In the genomic region with DNA sequence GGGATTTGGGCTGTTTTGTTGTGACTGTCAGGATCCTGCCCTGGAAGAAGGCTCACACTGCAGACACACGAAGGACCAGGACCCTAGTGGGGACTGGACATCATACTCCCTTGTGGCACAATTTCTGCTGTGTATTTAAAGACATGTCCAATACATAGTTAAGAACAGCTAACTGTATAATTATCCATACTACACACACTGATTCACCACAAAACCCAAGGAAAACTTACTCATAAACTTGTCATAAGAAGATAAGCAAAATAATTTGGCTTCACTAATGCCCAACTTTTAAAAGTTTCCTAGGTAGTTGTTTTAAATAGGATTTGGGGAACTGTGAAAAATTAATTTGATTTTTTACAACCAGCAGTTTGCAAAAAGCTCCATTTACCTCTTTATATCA, we compare ENCODE assay signal across 17 cellular contexts. TPM values are rescaled to one million over a fixed set of nuclear protein-coding genes. Genes with fewer than 3 reads are reported as not detected.
DNase-seq lines count a peak whose midpoint lies in the region; ATAC-seq, FAIRE-seq and TF ChIP-seq lines count a peak whose summit lies in the region.
"Had no signal": no experiment of that assay in that cellular context is flagged by ENCODE, and none has a peak within 500 bp of the region (broad histone marks: within the 10 kb centered on the region; RNA-seq: fewer than 3 reads in every experiment).

No MANE protein-coding gene starts in this region.

- H3K9me1 ChIP-seq in IMR-90 (ENCODE audit: insufficient read depth, low read length), result peaks cover 49% of the 10 kb centered on the region

- peak overlapping the region; percentile 13; the same call in 1 of the 3 replicates for H2BK15ac ChIP-seq in IMR-90 (ENCODE audit: low read depth, low read length)
- no peak overlapping the region for H2BK15ac ChIP-seq in mesenchymal stem cell (ENCODE audit: low read depth, poor library complexity, severe bottlenecking)

- H3K4me1 ChIP-seq in IMR-90 (ENCODE audit: control insufficient read depth, insufficient read depth, low read length) (peaks cover 41% of the 10 kb centered on the region), mesenchymal stem cell (ENCODE audit: control insufficient read depth, insufficient read depth, low read depth, low read length) (peaks cover 30% of the 10 kb centered on the region), tibial artery (peaks cover 0 to 89% (median 63%) of the 10 kb centered on the region in 4 donors)

- CTCF ChIA-PET in IMR-90 (lab: Yijun Ruan, JAX), result interaction anchor here (0.9 kb wide), 1 partner anchor 72 kb away, joined by 3 read pairs; no protein-coding TSS in a partner anchor

- H3K79me1 ChIP-seq in IMR-90 (ENCODE audit: low read depth in 1 of 2, low read length in 2 of 2) (peaks cover 19 to 83% of the 10 kb centered on the region in 2 experiments), mesenchymal stem cell (replicated peaks; ENCODE audit: low read length, poor library complexity, severe bottlenecking) (peaks cover 3% of the 10 kb centered on the region)

- H3K9ac ChIP-seq in IMR-90 (ENCODE audit: low read depth, low read length) (peak overlapping the region; percentile 37; the same call in 1 of the 2 replicates), mesenchymal stem cell (ENCODE audit: low read length) (peak overlapping the region; percentile 81)

- H2BK120ac ChIP-seq in IMR-90 (ENCODE audit: low read depth, low read length) (peak overlapping the region; percentile 55; the same call in 1 of the 2 replicates), mesenchymal stem cell (ENCODE audit: low read depth, low read length) (no peak overlapping the region)

- no peaks in the 10 kb centered on the region for H3K27me3 ChIP-seq in IMR-90 (ENCODE audit: control insufficient read depth, insufficient read depth, low read length)
- no peaks in the 10 kb centered on the region for H3K27me3 ChIP-seq in bronchial epithelial cell (ENCODE audit: control insufficient read depth, insufficient read depth, low read length)
- H3K27me3 ChIP-seq in mesenchymal stem cell (ENCODE audit: control insufficient read depth in 1 of 2, insufficient read depth in 1 of 2, low read length in 2 of 2), result no peaks in the 10 kb centered on the region
- H3K27me3 ChIP-seq in tibial artery, result no peaks in the 10 kb centered on the region
- H3K27me3 ChIP-seq: suprapubic skin had no signal

- intact Hi-C loops in IMR-90 (cut with micrococcal nuclease) (loop anchor here (2.0 kb wide), 2 partner anchors 18 to 30 kb away; no protein-coding TSS in a partner anchor), tibial artery (cut with DNase I; ENCODE audit: low total_unique reads) (loop anchor here (5.0 kb wide), 1 partner anchor 47 kb away; the partner anchor contains the start of gene LATS2)

- BruUV-seq in IMR-90 (replicated peaks; lab: Mats Ljungman, UMichigan), result no TSS peak

- POLR2A ChIA-PET in IMR-90 (lab: Charles Lee; ENCODE audit: unreplicated experiment), result interaction anchor here (1.5 kb wide), 1 partner anchor 54 kb away, joined by 4 read pairs; no protein-coding TSS in a partner anchor

- H4K8ac ChIP-seq in IMR-90 (ENCODE audit: low read depth in 2 of 2, low read length in 2 of 2), result peak overlapping the region in 1 of 2 experiments; percentile 83; a peak in 2 of 4 replicates
- H4K8ac ChIP-seq in mesenchymal stem cell (ENCODE audit: low read length), result no peak overlapping the region

- H3K36me3 ChIP-seq in IMR-90 (ENCODE audit: control insufficient read depth, insufficient read depth, low read length) (peaks cover 6% of the 10 kb centered on the region; the same call in 1 of the 2 replicates), bronchial epithelial cell (ENCODE audit: control insufficient read depth, insufficient read depth, low read length) (peaks cover 1% of the 10 kb centered on the region), mesenchymal stem cell (ENCODE audit: control insufficient read depth in 1 of 2, insufficient read depth in 2 of 2, low read depth in 1 of 2, low read length in 2 of 2) (peaks cover 2 to 4% of the 10 kb centered on the region in 2 experiments), tibial artery (no peaks in the 10 kb centered on the region)
- H3K36me3 ChIP-seq: suprapubic skin had no signal

- H3K4ac ChIP-seq in IMR-90 (ENCODE audit: low read depth, low read length) (peak overlapping the region; percentile 91), mesenchymal stem cell (ENCODE audit: low read depth in 1 of 2, low read length in 2 of 2) (no peak overlapping the region)

- TF ChIP-seq RAD21 in IMR-90 (IDR thresholded peaks at IDR 0.05; ENCODE audit: low read length), result 0 out of 2 replicates have a peak, but pooled peaks have one; percentile 0

- H2AK9ac ChIP-seq in IMR-90 (replicated peaks; ENCODE audit: low read depth, low read length, poor library complexity), result no peak overlapping the region

- H3K4me1 Mint-ChIP-seq in stimulated activated memory B cell treated with anti-CD40 and anti-IgM and Interleukin-4, amounts not matched to agents 10 μg/mL and 1 μg/mL and 100 μg/mL, for 72 hours, result peaks cover 6% of the 10 kb centered on the region

- H3K4me2 ChIP-seq in IMR-90 (ENCODE audit: low read depth, low read length) (peak overlapping the region; percentile 64), mesenchymal stem cell (ENCODE audit: low read length, poor library complexity, severe bottlenecking) (no peak overlapping the region)

- H3K36me3 Mint-ChIP-seq in stimulated activated memory B cell treated with anti-CD40 and anti-IgM and Interleukin-4, amounts not matched to agents 10 μg/mL and 1 μg/mL and 100 μg/mL, for 72 hours, result no peaks in the 10 kb centered on the region
- H3K36me3 Mint-ChIP-seq: activated naive CD8-positive, alpha-beta T cell had no signal

- no peak overlapping the region for H3K4me3 ChIP-seq in IMR-90 (ENCODE audit: insufficient read depth, low read depth, low read length)
- H3K4me3 ChIP-seq in bronchial epithelial cell (ENCODE audit: low read depth, low read length), result no peak overlapping the region
- peak overlapping the region in 1 of 2 experiments; percentile 42 for H3K4me3 ChIP-seq in mesenchymal stem cell (ENCODE audit: insufficient read depth in 1 of 2, low read depth in 1 of 2, low read length in 2 of 2)
- H3K4me3 ChIP-seq in tibial artery, result no peak overlapping the region
- H3K4me3 ChIP-seq: K562, skin epidermis, suprapubic skin had no signal

- H2BK20ac ChIP-seq in IMR-90 (ENCODE audit: low read depth, low read length), result peak overlapping the region; percentile 69

- no CpG with 5 or more reads among the region's 1 CpG for WGBS in IMR-90 (ENCODE audit: extremely low coverage in 2 of 2, insufficient read length in 1 of 2), 2 experiments
- WGBS in mesenchymal stem cell, result 88% methylated on average over 1 of the region's 1 CpG

- no peak overlapping the region for H3K27ac Mint-ChIP-seq in stimulated activated memory B cell treated with anti-CD40 and anti-IgM and Interleukin-4, amounts not matched to agents 10 μg/mL and 1 μg/mL and 100 μg/mL, for 72 hours
- H3K27ac Mint-ChIP-seq: activated naive CD8-positive, alpha-beta T cell had no signal

- H3K23ac ChIP-seq in IMR-90 (ENCODE audit: low read depth, low read length) (peak overlapping the region; percentile 77; the same call in 1 of the 2 replicates), mesenchymal stem cell (ENCODE audit: low read length in 2 of 2) (no peak overlapping the region)

- peak overlapping the region; percentile 88 for H3K14ac ChIP-seq in IMR-90 (replicated peaks; ENCODE audit: low read depth, low read length)
- no peak overlapping the region for H3K14ac ChIP-seq in mesenchymal stem cell (ENCODE audit: low read length in 2 of 2)

- H3K9me3 ChIP-seq in IMR-90 (ENCODE audit: control insufficient read depth, insufficient read depth, low read length) (no peaks in the 10 kb centered on the region), mesenchymal stem cell (ENCODE audit: control insufficient read depth, low read length) (no peaks in the 10 kb centered on the region), tibial artery (no peaks in the 10 kb centered on the region)
- H3K9me3 ChIP-seq: suprapubic skin had no signal

- ATAC-seq in IMR-90 (ENCODE audit: low read depth), result peak; percentile 1; the same call in 1 of the 2 replicates
- no peak for ATAC-seq in HG02571 (IDR thresholded peaks at IDR 0.05; ENCODE audit: unreplicated experiment)
- no peak for ATAC-seq in GM18867 (IDR thresholded peaks at IDR 0.05; ENCODE audit: unreplicated experiment)
- ATAC-seq in stimulated activated memory B cell treated with anti-CD40 and anti-IgM and Interleukin-4, amounts not matched to agents 10 μg/mL and 1 μg/mL and 100 μg/mL, for 72 hours, result no peak
- ATAC-seq: K562 had no signal

- TF ChIP-seq POLR2A in IMR-90 (IDR thresholded peaks at IDR 0.05; ENCODE audit: low read depth, low read length), result no peak

- peak overlapping the region; percentile 70 for H4K5ac ChIP-seq in IMR-90 (ENCODE audit: low read depth, low read length)

- DNase-seq in IMR-90, result peak; percentile 66
- DNase-seq in bronchial epithelial cell (ENCODE audit: low read depth), result peak; percentile 64
- DNase-seq in mesenchymal stem cell, result no peak
- peak; percentile 4 to 13 for DNase-seq in tibial artery
- DNase-seq: COR-L47, NCI-H146, NCI-H526 treated with DMSO at 0.1 percent for 48 hours, SHP77 had no signal

- no peak overlapping the region for H2AFZ ChIP-seq in IMR-90 (replicated peaks; ENCODE audit: low read length, poor library complexity)
- no peak overlapping the region for H2AFZ ChIP-seq in mesenchymal stem cell (ENCODE audit: low read depth, low read length)

- H3K27ac ChIP-seq in IMR-90 (ENCODE audit: insufficient read depth, low read length) (peak overlapping the region; percentile 94), mesenchymal stem cell (ENCODE audit: low read length, poor library complexity, severe bottlenecking) (peak overlapping the region; percentile 78), tibial artery (peak overlapping the region; percentile 51 to 61)
- H3K27ac ChIP-seq: suprapubic skin had no signal

- no peak for FAIRE-seq in bronchial epithelial cell (lab: Jason Lieb, UNC)
- FAIRE-seq: K562, keratinocyte, TTC549 had no signal

- H4K91ac ChIP-seq in IMR-90 (ENCODE audit: insufficient read depth, low read depth, low read length), result peak overlapping the region; percentile 77
- no peak overlapping the region for H4K91ac ChIP-seq in mesenchymal stem cell (ENCODE audit: low read length)

- H3K56ac ChIP-seq in IMR-90 (ENCODE audit: extremely low read depth, insufficient read depth, low read length), result peak overlapping the region; percentile 58

- no peaks in the 10 kb centered on the region for H3K9me3 Mint-ChIP-seq in stimulated activated memory B cell treated with anti-CD40 and anti-IgM and Interleukin-4, amounts not matched to agents 10 μg/mL and 1 μg/mL and 100 μg/mL, for 72 hours

- dilution Hi-C loops in IMR-90 (cut with HindIII; ENCODE audit: low sequenced_read_pairs, unreplicated experiment), result no loop called here

- H2AK5ac ChIP-seq in IMR-90 (ENCODE audit: low read depth, low read length) (peak overlapping the region; percentile 52; the same call in 1 of the 2 replicates), mesenchymal stem cell (ENCODE audit: low read length, severe bottlenecking) (peak overlapping the region; percentile 7)

- H2BK5ac ChIP-seq in IMR-90 (ENCODE audit: low read depth, low read length, poor library complexity, severe bottlenecking) (peak overlapping the region; percentile 96), mesenchymal stem cell (ENCODE audit: low read depth, low read length, poor library complexity, severe bottlenecking) (no peak overlapping the region)

- peak overlapping the region in 1 of 2 experiments; percentile 86 for H2BK12ac ChIP-seq in mesenchymal stem cell (ENCODE audit: low read length in 2 of 2)

- TF ChIP-seq CTCF in IMR-90 (conservative IDR thresholded peaks at IDR 0.05; ENCODE audit: low read depth, low read length), result no peak
- TF ChIP-seq CTCF in bronchial epithelial cell (IDR thresholded peaks at IDR 0.05; ENCODE audit: insufficient read depth, low read length, severe bottlenecking), result no peak
- TF ChIP-seq CTCF in tibial artery (IDR thresholded peaks at IDR 0.05), result no peak

- H3K18ac ChIP-seq in IMR-90 (ENCODE audit: low read depth, low read length), result peak overlapping the region; percentile 91
- H3K18ac ChIP-seq in mesenchymal stem cell (ENCODE audit: low read depth in 1 of 2, low read length in 2 of 2), result no peak overlapping the region

- peaks cover 86% of the 10 kb centered on the region for H4K20me1 ChIP-seq in IMR-90 (ENCODE audit: insufficient read depth, low read length)

- in situ Hi-C loops in IMR-90 (cut with MboI; ENCODE audit: low sequenced_read_pairs), result loop anchor here (10.0 kb wide), 1 partner anchor 60 kb away; no protein-coding TSS in a partner anchor

- H3K4me3 Mint-ChIP-seq in stimulated activated memory B cell treated with anti-CD40 and anti-IgM and Interleukin-4, amounts not matched to agents 10 μg/mL and 1 μg/mL and 100 μg/mL, for 72 hours, result no peak overlapping the region
- H3K4me3 Mint-ChIP-seq: activated naive CD8-positive, alpha-beta T cell had no signal

- H3K27me3 Mint-ChIP-seq in stimulated activated memory B cell treated with anti-CD40 and anti-IgM and Interleukin-4, amounts not matched to agents 10 μg/mL and 1 μg/mL and 100 μg/mL, for 72 hours, result no peaks in the 10 kb centered on the region
- H3K27me3 Mint-ChIP-seq: activated naive CD8-positive, alpha-beta T cell had no signal

RNA-seq across cellular contexts. Expression of gene LATS2, which starts 46.1 kb away (rescaled TPM):
- total RNA-seq in IMR-90 (2012; rRNA removed), result 12.7 and 16.4 TPM in 2 replicates
- polyA plus RNA-seq in IMR-90 (2012; rRNA removed), result 22.4 and 36.9 TPM in 2 replicates
- 18.2 and 24.6 TPM in 2 replicates for polyA plus RNA-seq in IMR-90 (2012; cell fraction: cytosol; rRNA removed)
- polyA plus RNA-seq in IMR-90 (2012; cell fraction: nucleus; rRNA removed; ENCODE audit: low replicate concordance), result 41.2 and 51.8 TPM in 2 replicates
- total RNA-seq in bronchial epithelial cell, result 5.3 and 6.9 TPM in 2 replicates
- 23.0 TPM for polyA plus RNA-seq in mesenchymal stem cell (2013, experiment 1 of 2)
- 23.1 TPM for polyA plus RNA-seq in mesenchymal stem cell (2013, experiment 2 of 2)
